Comparison of ENCODE assay signal across 16 cellular contexts in the genomic region with DNA sequence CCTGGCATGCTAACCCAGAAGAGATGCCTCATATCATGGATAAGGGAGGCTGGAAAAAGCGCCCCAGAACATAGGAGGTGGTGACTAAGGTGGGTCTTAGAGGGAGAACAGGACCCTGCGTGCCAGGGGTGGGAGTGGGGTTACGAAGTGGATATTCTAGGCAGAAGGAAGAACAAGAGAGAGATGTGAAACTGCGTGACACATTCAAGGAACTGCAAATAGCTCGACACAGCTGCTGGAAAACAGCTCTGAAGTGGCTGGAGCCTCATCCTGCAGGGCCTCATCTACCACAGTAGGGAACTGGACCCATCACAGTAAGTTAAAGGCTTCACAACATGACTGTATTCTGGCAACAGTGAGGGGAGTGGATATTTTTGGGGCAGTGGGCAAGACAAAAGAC.
DNase-seq lines count a peak whose midpoint lies in the region; ATAC-seq and TF ChIP-seq lines count a peak whose summit lies in the region.
"Had no signal": no experiment of that assay in that cellular context is flagged by ENCODE, and none has a peak within 500 bp of the region (broad histone marks: within the 10 kb centered on the region; RNA-seq: fewer than 3 reads in every experiment).

No MANE protein-coding gene starts in this region.

- no peaks in the 10 kb centered on the region for H3K9me3 Mint-ChIP-seq in activated naive CD4-positive, alpha-beta T cell treated with anti-CD3 and anti-CD28 coated beads, Interleukin-2, amount 50 U/mL, for 24 hours
- no peaks in the 10 kb centered on the region for H3K9me3 Mint-ChIP-seq in chondrocyte (ENCODE audit: low read depth)
- H3K9me3 Mint-ChIP-seq: T-cell had no signal

- no peaks in the 10 kb centered on the region for H3K27me3 Mint-ChIP-seq in activated naive CD4-positive, alpha-beta T cell treated with anti-CD3 and anti-CD28 coated beads, Interleukin-2, amount 50 U/mL, for 24 hours
- no peaks in the 10 kb centered on the region for H3K27me3 Mint-ChIP-seq in chondrocyte (ENCODE audit: low read depth)
- H3K27me3 Mint-ChIP-seq: T-cell had no signal

- no peak for TF ChIP-seq CTCF in chondrocyte (IDR thresholded peaks at IDR 0.05)

- peaks cover 63% of the 10 kb centered on the region for H3K4me1 Mint-ChIP-seq in activated naive CD4-positive, alpha-beta T cell treated with anti-CD3 and anti-CD28 coated beads, Interleukin-2, amount 50 U/mL, for 24 hours
- peaks cover 15% of the 10 kb centered on the region for H3K4me1 Mint-ChIP-seq in chondrocyte (ENCODE audit: low read depth)

- H3K27ac Mint-ChIP-seq in activated naive CD4-positive, alpha-beta T cell treated with anti-CD3 and anti-CD28 coated beads, Interleukin-2, amount 50 U/mL, for 24 hours = peak overlapping the region; percentile 60
- H3K27ac Mint-ChIP-seq in chondrocyte (ENCODE audit: unreplicated experiment) = no peak overlapping the region
- H3K27ac Mint-ChIP-seq: T-cell had no signal

- peak; percentile 52 for ATAC-seq in sciatic nerve
- ATAC-seq in HG02973 (IDR thresholded peaks at IDR 0.05; ENCODE audit: unreplicated experiment) = no peak
- ATAC-seq: T-cell had no signal

- no peak overlapping the region for H3K4me3 Mint-ChIP-seq in activated naive CD4-positive, alpha-beta T cell treated with anti-CD3 and anti-CD28 coated beads, Interleukin-2, amount 50 U/mL, for 24 hours
- H3K4me3 Mint-ChIP-seq in chondrocyte (ENCODE audit: unreplicated experiment) = no peak overlapping the region
- H3K4me3 Mint-ChIP-seq: T-cell had no signal

- intact Hi-C loops in sciatic nerve (cut with DNase I) = no loop called here

- H3K36me3 Mint-ChIP-seq in activated naive CD4-positive, alpha-beta T cell treated with anti-CD3 and anti-CD28 coated beads, Interleukin-2, amount 50 U/mL, for 24 hours = no peaks in the 10 kb centered on the region
- H3K36me3 Mint-ChIP-seq in chondrocyte (ENCODE audit: low read depth) = peaks cover 2% of the 10 kb centered on the region
- H3K36me3 Mint-ChIP-seq: T-cell had no signal

- DNase-seq in activated naive CD4-positive, alpha-beta T cell treated with Interleukin-2 at 50 U/mL for 16 hours = no peak
- DNase-seq in NOMO-1 treated with DMSO at 0.1 percent for 48 hours (lab: John Stamatoyannopoulos, UW; ENCODE audit: unreplicated experiment) (peak; percentile 83), chondrocyte (ENCODE audit: low spot score) (peak; percentile 32), sciatic nerve (ENCODE audit: low spot score) (no peak), cerebellar nuclear complex (lab: John Stamatoyannopoulos, UW) (no peak), superior temporal gyrus (ENCODE audit: extremely low spot score) (no peak)
- DNase-seq: Caco-2; GOT3; mammary epithelial cell; MM.1S; NCI-H748 treated with DMSO at 0.1 percent for 48 hours; RPMI8226; stimulated activated naive CD4-positive, alpha-beta T cell treated with Interleukin-2 at 50 U/mL for 16 hours; T-cell had no signal

Comparison
In these comparisons a context has a peak if more than half of its experiments do, and no peak if none do; other contexts are left out.
1. DNase-seq: peak in NOMO-1 treated with DMSO at 0.1 percent for 48 hours (single experiment) and chondrocyte (single experiment); none in activated naive CD4-positive, alpha-beta T cell treated with Interleukin-2 at 50 U/mL for 16 hours (single experiment), sciatic nerve (single experiment), cerebellar nuclear complex (0 of 2) and superior temporal gyrus (single experiment).